ENCODE assay signal across 16 cellular contexts in genomic region chr1:22854688-22855565, GRCh38.
DNase-seq lines count a peak whose midpoint lies in the region; ATAC-seq and TF ChIP-seq lines count a peak whose summit lies in the region.
"Had no signal": no experiment of that assay in that cellular context is flagged by ENCODE, and none has a peak within 500 bp of the region (broad histone marks: within the 10 kb centered on the region; RNA-seq: fewer than 3 reads in every experiment).

No MANE protein-coding gene starts in this region.

- no TSS peak for BruUV-seq in IMR-90 (replicated peaks; lab: Mats Ljungman, UMichigan)

- peaks cover 16 to 37% (median 27%) of the 10 kb centered on the region in 10 experiments for H3K4me1 ChIP-seq in BLaER1 treated with 17β-estradiol and CSF1 and Interleukin-3, amounts not matched to agents 10 nM and 100 nM
- peaks cover 2% of the 10 kb centered on the region; the same call in 1 of the 2 replicates for H3K4me1 ChIP-seq in IMR-90 (ENCODE audit: control insufficient read depth, insufficient read depth, low read length)
- H3K4me1 ChIP-seq: A549, SJCRH30 had no signal

- dilution Hi-C loops in IMR-90 (cut with HindIII; ENCODE audit: low sequenced_read_pairs, unreplicated experiment) = no loop called here

- CTCF ChIA-PET in IMR-90 (lab: Yijun Ruan, JAX) = no interaction called here

- no peak overlapping the region for H3K56ac ChIP-seq in IMR-90 (ENCODE audit: extremely low read depth, insufficient read depth, low read length)

- peaks cover 10% of the 10 kb centered on the region; the same call in 1 of the 2 replicates for H3K9me1 ChIP-seq in IMR-90 (ENCODE audit: insufficient read depth, low read length)

- H3K14ac ChIP-seq in IMR-90 (replicated peaks; ENCODE audit: low read depth, low read length) = no peak overlapping the region

- no peak overlapping the region for H4K5ac ChIP-seq in IMR-90 (ENCODE audit: low read depth, low read length)

- ATAC-seq in IMR-90 (ENCODE audit: low read depth) (no peak), esophagus mucosa (peak; percentile 65), GM18520 (IDR thresholded peaks at IDR 0.05; ENCODE audit: unreplicated experiment) (no peak), HG03457 (IDR thresholded peaks at IDR 0.05; ENCODE audit: unreplicated experiment) (no peak)
- ATAC-seq: A549 had no signal

- peak overlapping the region in 9 of 11 experiments; percentile 3 to 54 (median 29); a peak in 10 of 22 replicates for H3K4me2 ChIP-seq in BLaER1 treated with 17β-estradiol and CSF1 and Interleukin-3, amounts not matched to agents 10 nM and 100 nM
- H3K4me2 ChIP-seq in IMR-90 (ENCODE audit: low read depth, low read length) = no peak overlapping the region
- H3K4me2 ChIP-seq: A549 had no signal

- peaks cover 10 to 25% of the 10 kb centered on the region in 2 experiments; a peak in 2 of 4 replicates for H3K79me1 ChIP-seq in IMR-90 (ENCODE audit: low read depth in 1 of 2, low read length in 2 of 2)

- H3K9ac ChIP-seq in BLaER1 treated with 17β-estradiol and CSF1 and Interleukin-3, amounts not matched to agents 10 nM and 100 nM = peak overlapping the region in 1 of 11 experiments; percentile 24; a peak in 1 of 22 replicates
- H3K9ac ChIP-seq in IMR-90 (ENCODE audit: low read depth, low read length) = no peak overlapping the region

- no peak overlapping the region for H2BK20ac ChIP-seq in IMR-90 (ENCODE audit: low read depth, low read length)

- peak overlapping the region; percentile 13 for H2AK9ac ChIP-seq in IMR-90 (replicated peaks; ENCODE audit: low read depth, low read length, poor library complexity)

- no peak overlapping the region for H3K18ac ChIP-seq in IMR-90 (ENCODE audit: low read depth, low read length)

- WGBS in IMR-90 (ENCODE audit: extremely low coverage in 2 of 2, insufficient read length in 1 of 2), 2 experiments = 83% methylated on average over 1 of the region's 6 CpGs; no CpG with 5 or more reads in 1 of the 2 experiments

- H3K4me3 ChIP-seq in BLaER1 treated with 17β-estradiol and CSF1 and Interleukin-3, amounts not matched to agents 10 nM and 100 nM = no peak overlapping the region
- no peak overlapping the region for H3K4me3 ChIP-seq in IMR-90 (ENCODE audit: insufficient read depth, low read depth, low read length)
- H3K4me3 ChIP-seq: A549, SJCRH30 had no signal

- no peak for TF ChIP-seq POLR2A in IMR-90 (IDR thresholded peaks at IDR 0.05; ENCODE audit: low read depth, low read length)

- H2AFZ ChIP-seq in IMR-90 (replicated peaks; ENCODE audit: low read length, poor library complexity) = peak overlapping the region; percentile 14

- no peak overlapping the region for H4K8ac ChIP-seq in IMR-90 (ENCODE audit: low read depth in 2 of 2, low read length in 2 of 2)

- no peaks in the 10 kb centered on the region for H3K9me3 ChIP-seq in BLaER1 treated with 17β-estradiol and CSF1 and Interleukin-3, amounts not matched to agents 10 nM and 100 nM (replicated peaks in 1 of 11)
- no peaks in the 10 kb centered on the region for H3K9me3 ChIP-seq in IMR-90 (ENCODE audit: control insufficient read depth, insufficient read depth, low read length)
- H3K9me3 ChIP-seq: A549, SJCRH30 had no signal

- no peak overlapping the region for H2AK5ac ChIP-seq in IMR-90 (ENCODE audit: low read depth, low read length)

- H4K91ac ChIP-seq in IMR-90 (ENCODE audit: insufficient read depth, low read depth, low read length) = no peak overlapping the region

- H3K36me3 ChIP-seq in BLaER1 treated with 17β-estradiol and CSF1 and Interleukin-3, amounts not matched to agents 10 nM and 100 nM = no peaks in the 10 kb centered on the region
- no peaks in the 10 kb centered on the region for H3K36me3 ChIP-seq in IMR-90 (ENCODE audit: control insufficient read depth, insufficient read depth, low read length)
- H3K36me3 ChIP-seq: brain microvascular endothelial cell, SJCRH30 had no signal

- POLR2A ChIA-PET in IMR-90 (lab: Charles Lee; ENCODE audit: unreplicated experiment) = no interaction called here

- H2BK120ac ChIP-seq in IMR-90 (ENCODE audit: low read depth, low read length) = no peak overlapping the region

- H3K27me3 ChIP-seq in BLaER1 treated with 17β-estradiol and CSF1 and Interleukin-3, amounts not matched to agents 10 nM and 100 nM = no peaks in the 10 kb centered on the region
- H3K27me3 ChIP-seq in IMR-90 (ENCODE audit: control insufficient read depth, insufficient read depth, low read length) = no peaks in the 10 kb centered on the region
- H3K27me3 ChIP-seq: brain microvascular endothelial cell, SJCRH30 had no signal

- no peak overlapping the region for H2BK15ac ChIP-seq in IMR-90 (ENCODE audit: low read depth, low read length)

- peak overlapping the region in 1 of 11 experiments; percentile 12; a peak in 3 of 22 replicates for H3K27ac ChIP-seq in BLaER1 treated with 17β-estradiol and CSF1 and Interleukin-3, amounts not matched to agents 10 nM and 100 nM
- H3K27ac ChIP-seq in IMR-90 (ENCODE audit: insufficient read depth, low read length) = no peak overlapping the region
- H3K27ac ChIP-seq: A549, brain microvascular endothelial cell, SJCRH30 had no signal

- DNase-seq in GM19240 (ENCODE audit: insufficient read length, low spot score) (peak; percentile 37), IMR-90 (no peak), nucleus accumbens (lab: John Stamatoyannopoulos, UW) (no peak), dermis blood vessel endothelial cell (no peak)
- DNase-seq: activated naive CD4-positive, alpha-beta T cell; brain microvascular endothelial cell; effector CD4-positive, alpha-beta T cell; foreskin fibroblast; GF-D8; SJCRH30; small intestine had no signal

- intact Hi-C loops in IMR-90 (cut with micrococcal nuclease) = no loop called here

- no peak for TF ChIP-seq RAD21 in IMR-90 (IDR thresholded peaks at IDR 0.05; ENCODE audit: low read length)

- peaks cover 0 to 17% (median 0%) of the 10 kb centered on the region in 11 experiments; a peak in 3 of 22 replicates for H4K20me1 ChIP-seq in BLaER1 treated with 17β-estradiol and CSF1 and Interleukin-3, amounts not matched to agents 10 nM and 100 nM
- H4K20me1 ChIP-seq in IMR-90 (ENCODE audit: insufficient read depth, low read length) = peaks cover 30% of the 10 kb centered on the region

- no peak overlapping the region for H3K4ac ChIP-seq in IMR-90 (ENCODE audit: low read depth, low read length)

- H3K23ac ChIP-seq in IMR-90 (ENCODE audit: low read depth, low read length) = no peak overlapping the region

- TF ChIP-seq CTCF in IMR-90 (conservative IDR thresholded peaks at IDR 0.05; ENCODE audit: low read depth, low read length) = no peak

- no peak overlapping the region for H2BK5ac ChIP-seq in IMR-90 (ENCODE audit: low read depth, low read length, poor library complexity, severe bottlenecking)

- in situ Hi-C loops in IMR-90 (cut with MboI; ENCODE audit: low sequenced_read_pairs) = no loop called here

TF ChIP-seq in IMR-90, 13 proteins besides CTCF, POLR2A, EP300 and RAD21:
- TF ChIP-seq CHD1 (IDR thresholded peaks at IDR 0.05; ENCODE audit: low read depth, low read length) (no peak), FOS (IDR thresholded peaks at IDR 0.05; ENCODE audit: low read depth, low read length) (no peak), MXI1 (IDR thresholded peaks at IDR 0.05; ENCODE audit: borderline replicate concordance, low read depth, low read length) (no peak), BHLHE40 (IDR thresholded peaks at IDR 0.05; ENCODE audit: low read depth, low read length) (no peak), MAZ (IDR thresholded peaks at IDR 0.05; ENCODE audit: borderline replicate concordance, low read depth, low read length) (no peak), USF2 (IDR thresholded peaks at IDR 0.05; ENCODE audit: low read depth, low read length) (no peak), MAFK (IDR thresholded peaks at IDR 0.05; ENCODE audit: low read depth, low read length) (no peak), RFX5 (IDR thresholded peaks at IDR 0.05; ENCODE audit: low read depth, low read length) (no peak), RCOR1 (IDR thresholded peaks at IDR 0.05; ENCODE audit: insufficient replicate concordance, low read length) (no peak), SMC3 (IDR thresholded peaks at IDR 0.05; ENCODE audit: low read depth, low read length) (no peak), ELK1 (IDR thresholded peaks at IDR 0.05; ENCODE audit: borderline replicate concordance, low read depth, low read length) (no peak)
